ENCODE assay signal across 30 cellular contexts in the genomic region with DNA sequence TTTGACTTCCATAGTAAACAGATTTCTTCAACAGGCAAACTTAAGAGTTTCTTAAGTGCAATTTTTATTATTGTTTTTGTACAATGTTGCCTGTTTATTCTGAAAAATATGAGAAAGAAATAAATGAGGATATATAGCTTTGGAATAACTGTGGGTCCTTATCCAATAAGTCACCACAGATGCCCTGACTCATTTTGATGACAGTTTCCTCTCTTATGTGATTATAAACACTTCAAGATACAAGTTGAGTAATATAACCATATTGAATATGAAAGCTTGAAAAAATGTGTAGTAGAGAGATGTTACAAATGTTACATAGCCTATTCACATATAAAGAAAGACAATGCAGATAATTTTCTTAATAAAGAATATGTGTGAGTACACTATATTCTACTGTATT.
"Had no signal": no experiment of that assay in that cellular context is flagged by ENCODE, and none has a peak within 500 bp of the region (broad histone marks: within the 10 kb centered on the region; RNA-seq: fewer than 3 reads in every experiment).

No MANE protein-coding gene starts in this region.

- H3K27me3 ChIP-seq: neutrophil, pancreas, right lobe of liver, sigmoid colon, spleen, suprapubic skin, testis, tibial artery, transverse colon, upper lobe of right lung, uterus had no signal

- FAIRE-seq: pancreas had no signal

- DNase-seq: naive thymus-derived CD8-positive, alpha-beta T cell; nephron progenitor cell; nucleus accumbens; pancreas; retina; right cardiac atrium; right lobe of liver; sigmoid colon; spleen; stimulated activated CD4-positive, alpha-beta T cell treated with anti-CD3 and anti-CD28 coated beads, Interleukin-12 subunit alpha, Interleukin-12 subunit beta, amount 100 ng/mL, for 4 hours; stimulated activated CD4-positive, alpha-beta T cell treated with anti-CD3 and anti-CD28 coated beads, Interleukin-1b, Interleukin-23, amount 100 ng/mL, for 48 hours; stimulated activated CD4-positive, alpha-beta T cell treated with anti-CD3 and anti-CD28 coated beads, Interleukin-4, amount 100 ng/mL, for 1 hour; stimulated activated CD4-positive, alpha-beta T cell treated with anti-CD3 and anti-CD28 coated beads, Interleukin-4, amount 100 ng/mL, for 4 hours; stimulated activated CD8-positive, alpha-beta memory T cell treated with anti-CD3 and anti-CD28 coated beads, Interleukin-4, amount 100 ng/mL, for 48 hours; stimulated activated naive CD4-positive, alpha-beta T cell; stimulated activated naive CD8-positive, alpha-beta T cell treated with anti-CD3 and anti-CD28 coated beads, Interleukin-15, amount 100 ng/mL, for 72 hours; stimulated activated naive CD8-positive, alpha-beta T cell treated with anti-CD3 and anti-CD28 coated beads, Interleukin-15, Interleukin-2, amounts not matched to agents 100 U/mL and 50 U/mL, for 24 hours; substantia nigra; testis; tibial artery; transverse colon; upper lobe of right lung; uterus had no signal

- H3K4me1 ChIP-seq: pancreas, prostate gland, right lobe of liver, sigmoid colon, spleen, suprapubic skin, testis, tibial artery, transverse colon, upper lobe of right lung, uterus had no signal

- H3K4me3 ChIP-seq: pancreas, prostate gland, right lobe of liver, sigmoid colon, skin epidermis, smooth muscle cell, spleen, suprapubic skin, testis, tibial artery, transverse colon, upper lobe of right lung, uterus had no signal

- H3K36me3 ChIP-seq: neutrophil, pancreas, prostate gland, right lobe of liver, sigmoid colon, spleen, suprapubic skin, tibial artery, transverse colon, upper lobe of right lung, uterus had no signal

- H3K9me3 ChIP-seq: neutrophil, pancreas, prostate gland, right lobe of liver, sigmoid colon, suprapubic skin, testis, transverse colon, upper lobe of right lung, uterus had no signal

- H3K27ac ChIP-seq: neutrophil, pancreas, prostate gland, right lobe of liver, sigmoid colon, skin epidermis, spleen, suprapubic skin, testis, tibial artery, transverse colon, upper lobe of right lung, uterus had no signal

- H3K4me2 ChIP-seq: smooth muscle cell had no signal

- ATAC-seq: naive thymus-derived CD8-positive, alpha-beta T cell; natural killer cell treated with Interleukin-12 subunit alpha and Interleukin-12 subunit beta and Interleukin-15 and Interleukin-18, amount 100 ng/mL, for 72 hours; pancreas; right cardiac atrium; right lobe of liver; stimulated activated memory B cell treated with anti-CD40 and anti-IgM and Interleukin-4, amounts not matched to agents 10 μg/mL and 1 μg/mL and 100 μg/mL, for 72 hours; stimulated activated naive CD8-positive, alpha-beta T cell treated with anti-CD3 and anti-CD28 coated beads, Interleukin-15, amount 100 ng/mL, for 72 hours; stimulated activated naive CD8-positive, alpha-beta T cell treated with anti-CD3 and anti-CD28 coated beads, Interleukin-15, Interleukin-2, amounts not matched to agents 100 U/mL and 50 U/mL, for 24 hours; upper lobe of right lung had no signal
